Comparison of ENCODE assay signal across 8 cellular contexts in genomic region chr6:63573140-63573898, GRCh38. TPM values are rescaled to one million over a fixed set of nuclear protein-coding genes. Genes with fewer than 3 reads are reported as not detected.
A peak's percentile ranks its signal among the peaks of the same experiment; 100 is the strongest.
DNase-seq lines count a peak whose midpoint lies in the region; ATAC-seq and TF ChIP-seq lines count a peak whose summit lies in the region.

No MANE protein-coding gene starts in this region.

- TF ChIP-seq CTCF in BJ (IDR thresholded peaks at IDR 0.05; ENCODE audit: insufficient read depth, low read depth, low read length), result no peak
- no peak for TF ChIP-seq CTCF in activated CD8-positive, alpha-beta T cell treated with anti-CD3 and anti-CD28 coated beads for 36 hours (IDR thresholded peaks at IDR 0.05)

- peak overlapping the region; percentile 93 for H3K4me3 Mint-ChIP-seq in activated CD8-positive, alpha-beta T cell treated with anti-CD3 and anti-CD28 coated beads for 36 hours

- no peaks in the 10 kb centered on the region for H3K27me3 Mint-ChIP-seq in activated CD8-positive, alpha-beta T cell treated with anti-CD3 and anti-CD28 coated beads for 36 hours

- H3K4me3 ChIP-seq in BJ (ENCODE audit: low read depth, low read length), result peak overlapping the region; percentile 96

- CTCF ChIA-PET in BJ (lab: Yijun Ruan, JAX), result interaction anchor here (0.6 to 2.5 kb wide), 9 partner anchors 8 to 255 kb away, joined by 3 to 8 read pairs (median 3); no protein-coding TSS in a partner anchor
- CTCF ChIA-PET in activated CD8-positive, alpha-beta T cell treated with anti-CD3 and anti-CD28 coated beads for 36 hours (lab: Charles Lee), result interaction anchor here (0.6 to 2.2 kb wide), 11 partner anchors 8 to 239 kb away, joined by 3 to 22 read pairs (median 7); partner anchors contain the start of gene PHF3

- peaks cover 22% of the 10 kb centered on the region for H3K4me1 Mint-ChIP-seq in activated CD8-positive, alpha-beta T cell treated with anti-CD3 and anti-CD28 coated beads for 36 hours (ENCODE audit: low read depth)

- peak; percentile 16 for DNase-seq in BJ (ENCODE audit: low read depth)
- peak; percentile 78 for DNase-seq in NCI-H510A (lab: John Stamatoyannopoulos, UW)
- peak; percentile 70 for DNase-seq in activated CD8-positive, alpha-beta T cell treated with anti-CD3 and anti-CD28 coated beads for 36 hours
- DNase-seq in effector CD4-positive, alpha-beta T cell, result peak; percentile 52
- DNase-seq in medulla oblongata (ENCODE audit: extremely low spot score), result peak; percentile 85
- DNase-seq in stimulated activated CD8-positive, alpha-beta memory T cell treated with anti-CD3 and anti-CD28 coated beads, Interleukin-12 subunit alpha, Interleukin-12 subunit beta, amount 100 ng/mL, for 4 hours (ENCODE audit: low read depth), result peak; percentile 47

- intact Hi-C loops in activated CD8-positive, alpha-beta T cell treated with anti-CD3 and anti-CD28 coated beads for 36 hours (cut with micrococcal nuclease), result no loop called here

- ATAC-seq in GM19035 (IDR thresholded peaks at IDR 0.05; ENCODE audit: unreplicated experiment), result peak; percentile 51
- ATAC-seq in HG03354 (IDR thresholded peaks at IDR 0.05; ENCODE audit: poor library complexity, severe bottlenecking, unreplicated experiment), result peak; percentile 37
- ATAC-seq in activated CD8-positive, alpha-beta T cell treated with anti-CD3 and anti-CD28 coated beads for 36 hours, result peak; percentile 28

- peaks cover 33% of the 10 kb centered on the region for H3K36me3 Mint-ChIP-seq in activated CD8-positive, alpha-beta T cell treated with anti-CD3 and anti-CD28 coated beads for 36 hours (ENCODE audit: low read depth)

- POLR2A ChIA-PET in BJ (lab: Charles Lee), result no interaction called here
- POLR2A ChIA-PET in activated CD8-positive, alpha-beta T cell treated with anti-CD3 and anti-CD28 coated beads for 36 hours (lab: Charles Lee), result interaction anchor here (0.7 to 2.5 kb wide), 8 partner anchors 12 to 94 kb away, joined by 3 to 18 read pairs (median 3); partner anchors contain the start of gene PHF3

- peaks cover 2% of the 10 kb centered on the region; the same call in 1 of the 2 replicates for H3K36me3 ChIP-seq in BJ (ENCODE audit: control insufficient read depth, insufficient read depth, low read length)

- peaks cover 4% of the 10 kb centered on the region for H3K27me3 ChIP-seq in BJ (ENCODE audit: control insufficient read depth, insufficient read depth, low read length)

- peak overlapping the region; percentile 95 for H3K27ac Mint-ChIP-seq in activated CD8-positive, alpha-beta T cell treated with anti-CD3 and anti-CD28 coated beads for 36 hours

- no peaks in the 10 kb centered on the region for H3K9me3 Mint-ChIP-seq in activated CD8-positive, alpha-beta T cell treated with anti-CD3 and anti-CD28 coated beads for 36 hours

RNA-seq across cellular contexts. Expression of gene PTP4A1, which starts 1.0 kb away (rescaled TPM):
- 4.4 and 15.7 TPM in 2 replicates for polyA plus RNA-seq in BJ (2011; rRNA removed)
- 7.1 and 17.5 TPM in 2 replicates for polyA minus RNA-seq in BJ (2011; rRNA and poly(A)+ RNA removed)
- 10 to 100 TPM; 52.6 to 54.7 TPM for total RNA-seq in activated CD8-positive, alpha-beta T cell treated with anti-CD3 and anti-CD28 coated beads for 36 hours

Comparison
In these comparisons a context has a peak if more than half of its experiments do, and no peak if none do; other contexts are left out.
1. Peak in every context shown above with its lines: DNase-seq, ATAC-seq and H3K4me3 ChIP-seq.
2. DNase-seq: peak in every context shown above with its lines; median percentile 85 in medulla oblongata; 78 in NCI-H510A; 70 in activated CD8-positive, alpha-beta T cell treated with anti-CD3 and anti-CD28 coated beads for 36 hours; 52 in effector CD4-positive, alpha-beta T cell; 47 in stimulated activated CD8-positive, alpha-beta memory T cell treated with anti-CD3 and anti-CD28 coated beads, Interleukin-12 subunit alpha, Interleukin-12 subunit beta, amount 100 ng/mL, for 4 hours; 16 in BJ.